8 cellular contexts compared by ENCODE assay signal in genomic region chr11:73334244-73335203, GRCh38.
DNase-seq lines count a peak whose midpoint lies in the region; FAIRE-seq and TF ChIP-seq lines count a peak whose summit lies in the region.

No MANE protein-coding gene starts in this region.

- H3K27me3 ChIP-seq in subcutaneous abdominal adipose tissue (ENCODE audit: control insufficient read depth in 5 of 5, insufficient read depth in 4 of 5, low read length in 5 of 5) = peaks cover 0 to 4% (median 0%) of the 10 kb centered on the region in 5 donors

- no peaks in the 10 kb centered on the region for H3K36me3 ChIP-seq in subcutaneous abdominal adipose tissue (ENCODE audit: control insufficient read depth in 5 of 5, insufficient read depth in 5 of 5, low read length in 5 of 5)

- FAIRE-seq in H54 (lab: Jason Lieb, UNC) = no peak

- no peaks in the 10 kb centered on the region for H3K9me3 ChIP-seq in subcutaneous abdominal adipose tissue (ENCODE audit: control insufficient read depth in 5 of 5, low read length in 5 of 5)

- H3K4me3 ChIP-seq in subcutaneous abdominal adipose tissue (ENCODE audit: low read depth in 1 of 5, low read length in 5 of 5) = no peak overlapping the region

- no peak; the same call in 1 of the 2 replicates for TF ChIP-seq POLR2A in H54 (IDR thresholded peaks at IDR 0.05; ENCODE audit: low read depth, low read length)

- H3K4me1 ChIP-seq in subcutaneous abdominal adipose tissue (ENCODE audit: control insufficient read depth in 5 of 5, insufficient read depth in 5 of 5, low read length in 5 of 5) = peaks cover 14 to 61% (median 52%) of the 10 kb centered on the region in 5 donors

- H3K9ac ChIP-seq in subcutaneous abdominal adipose tissue (ENCODE audit: low read length in 5 of 5) = peak overlapping the region in 2 of 5 donors; percentile 16 to 22

- H3K27ac ChIP-seq in subcutaneous abdominal adipose tissue (ENCODE audit: low read depth, low read length) = peak overlapping the region; percentile 57

- DNase-seq in H54 (ENCODE audit: insufficient read length, low spot score) (peak; percentile 91), amniotic stem cell (lab: John Stamatoyannopoulos, UW) (peak; percentile 47), iris pigment epithelial cell (ENCODE audit: low read depth) (peak; percentile 92), GDM1 (lab: John Stamatoyannopoulos, UW) (no peak), NCI-H1092 (lab: John Stamatoyannopoulos, UW) (no peak), 8988T (no peak)
- no peak for DNase-seq in activated CD4-positive, alpha-beta T cell treated with anti-CD3 and anti-CD28 coated beads for 4 hours

Comparison
In these comparisons a context has a peak if more than half of its experiments do, and no peak if none do; other contexts are left out.
1. DNase-seq: peak in H54 (single experiment), amniotic stem cell (single experiment) and iris pigment epithelial cell (single experiment); none in GDM1 (single experiment), NCI-H1092 (single experiment), activated CD4-positive, alpha-beta T cell treated with anti-CD3 and anti-CD28 coated beads for 4 hours (0 of 2) and 8988T (single experiment).